8 cellular contexts compared by ENCODE assay signal in genomic region chr17:49576121-49576905, GRCh38. TPM values are rescaled to one million over a fixed set of nuclear protein-coding genes. Genes with fewer than 3 reads are reported as not detected.
DNase-seq lines count a peak whose midpoint lies in the region; ATAC-seq and TF ChIP-seq lines count a peak whose summit lies in the region.

No MANE protein-coding gene starts in this region.

- no peak overlapping the region for H3K27ac ChIP-seq in CD4-positive, alpha-beta memory T cell (ENCODE audit: low read depth, low read length)
- no peak overlapping the region; the same call in 1 of the 2 replicates for H3K27ac ChIP-seq in HUES64 (ENCODE audit: low read depth, low read length)
- peak overlapping the region; percentile 67 to 77 for H3K27ac ChIP-seq in prostate gland

- CTCF ChIA-PET in CD4-positive, alpha-beta memory T cell (lab: Charles Lee; ENCODE audit: partially characterized antibody), result interaction anchor here (0.6 to 11.9 kb wide), 6 partner anchors 9 to 420 kb away, joined by 3 to 219 read pairs (median 3); no protein-coding TSS in a partner anchor
- CTCF ChIA-PET in GM10248 (lab: Yijun Ruan, JAX), result interaction anchor here (0.8 to 20.7 kb wide), 16 partner anchors 9 to 421 kb away, joined by 3 to 880 read pairs (median 4); partner anchors contain the start of gene SLC35B1

- H3K27me3 ChIP-seq in CD4-positive, alpha-beta memory T cell (ENCODE audit: insufficient read depth, low read length), result peaks cover 18% of the 10 kb centered on the region
- H3K27me3 ChIP-seq in HUES64 (ENCODE audit: insufficient read depth, low read length) (peaks cover 26% of the 10 kb centered on the region), prostate gland (replicated peaks; ENCODE audit: insufficient read depth) (no peaks in the 10 kb centered on the region)

- POLR2A ChIA-PET in CD4-positive, alpha-beta memory T cell (lab: Charles Lee; ENCODE audit: partially characterized antibody), result interaction anchor here (1.3 to 1.5 kb wide), 2 partner anchors 131 to 164 kb away, joined by 3 to 4 read pairs; partner anchors contain the start of gene SLC35B1
- POLR2A ChIA-PET in GM10248 (lab: Yijun Ruan, JAX), result no interaction called here

- intact Hi-C loops in CD4-positive, alpha-beta memory T cell (cut with micrococcal nuclease), result no loop called here
- intact Hi-C loops in left cardiac atrium (cut with DNase I), result loop anchor here in 1 of 2 donors (5.0 kb wide), 2 partner anchors 41 to 101 kb away; partner anchors contain the start of gene SPOP
- intact Hi-C loops in prostate gland (cut with DNase I), result loop anchor here (5.0 kb wide), 1 partner anchor 41 kb away; no protein-coding TSS in a partner anchor

- peak overlapping the region in 1 of 2 donors; percentile 27 for H3K4me3 ChIP-seq in CD4-positive, alpha-beta memory T cell (ENCODE audit: low read length in 2 of 2)
- H3K4me3 ChIP-seq in HUES64 (ENCODE audit: low read length) (peak overlapping the region; percentile 83), prostate gland (peak overlapping the region; percentile 50 to 58)

- H3K4me3 Mint-ChIP-seq in CD4-positive, alpha-beta memory T cell, result peak overlapping the region; percentile 22 to 77 (median 72)
- H3K4me3 Mint-ChIP-seq in activated naive CD8-positive, alpha-beta T cell treated with anti-CD3 and anti-CD28 coated beads, Interleukin-2, amount 50 U/mL, for 24 hours, result peak overlapping the region; percentile 71

- H3K27me3 Mint-ChIP-seq in CD4-positive, alpha-beta memory T cell, result peaks cover 16 to 32% of the 10 kb centered on the region in 2 donors
- peaks cover 49% of the 10 kb centered on the region for H3K27me3 Mint-ChIP-seq in activated naive CD8-positive, alpha-beta T cell treated with anti-CD3 and anti-CD28 coated beads, Interleukin-2, amount 50 U/mL, for 24 hours

- ATAC-seq in activated naive CD8-positive, alpha-beta T cell treated with anti-CD3 and anti-CD28 coated beads, Interleukin-2, amount 50 U/mL, for 24 hours, result no peak
- ATAC-seq in left cardiac atrium, result peak; percentile 67 to 70
- ATAC-seq in GM19324 (IDR thresholded peaks at IDR 0.05; ENCODE audit: low FRiP score, unreplicated experiment), result no peak
- ATAC-seq in HG02970 (IDR thresholded peaks at IDR 0.05; ENCODE audit: low FRiP score, unreplicated experiment), result no peak

- peaks cover 2 to 15% (median 9%) of the 10 kb centered on the region in 4 donors for H3K4me1 Mint-ChIP-seq in CD4-positive, alpha-beta memory T cell
- H3K4me1 Mint-ChIP-seq in activated naive CD8-positive, alpha-beta T cell treated with anti-CD3 and anti-CD28 coated beads, Interleukin-2, amount 50 U/mL, for 24 hours, result peaks cover 22% of the 10 kb centered on the region

- H3K36me3 Mint-ChIP-seq in CD4-positive, alpha-beta memory T cell, result no peaks in the 10 kb centered on the region
- no peaks in the 10 kb centered on the region for H3K36me3 Mint-ChIP-seq in activated naive CD8-positive, alpha-beta T cell treated with anti-CD3 and anti-CD28 coated beads, Interleukin-2, amount 50 U/mL, for 24 hours (ENCODE audit: low read depth)

- 0 out of 2 replicates have a peak overlapping the region, but pooled peaks have one; percentile 4 for H3K9ac ChIP-seq in HUES64 (ENCODE audit: low read depth, low read length)

- no peaks in the 10 kb centered on the region for H3K9me3 ChIP-seq in CD4-positive, alpha-beta memory T cell (ENCODE audit: control insufficient read depth in 1 of 2, low read length in 2 of 2)
- no peaks in the 10 kb centered on the region for H3K9me3 ChIP-seq in HUES64 (ENCODE audit: insufficient read depth, low read depth, low read length)
- H3K9me3 ChIP-seq in prostate gland, result no peaks in the 10 kb centered on the region

- WGBS in HUES64, result under 1% methylated on average over 54 of the region's 62 CpGs
- under 1% methylated on average over 55 of the region's 62 CpGs for WGBS in prostate gland

- TF ChIP-seq CTCF in prostate gland (IDR thresholded peaks at IDR 0.05) (no peak), GM10248 (IDR thresholded peaks at IDR 0.05; ENCODE audit: control extremely low read depth, extremely low read depth, low read depth, missing control alignments) (no peak)

- H3K9me3 Mint-ChIP-seq in CD4-positive, alpha-beta memory T cell, result no peaks in the 10 kb centered on the region
- no peaks in the 10 kb centered on the region for H3K9me3 Mint-ChIP-seq in activated naive CD8-positive, alpha-beta T cell treated with anti-CD3 and anti-CD28 coated beads, Interleukin-2, amount 50 U/mL, for 24 hours

- H3K27ac Mint-ChIP-seq in CD4-positive, alpha-beta memory T cell, result no peak overlapping the region
- no peak overlapping the region for H3K27ac Mint-ChIP-seq in activated naive CD8-positive, alpha-beta T cell treated with anti-CD3 and anti-CD28 coated beads, Interleukin-2, amount 50 U/mL, for 24 hours

- DNase-seq in CD4-positive, alpha-beta memory T cell, result no peak
- DNase-seq in activated naive CD8-positive, alpha-beta T cell treated with anti-CD3 and anti-CD28 coated beads, Interleukin-2, amount 50 U/mL, for 24 hours, result no peak
- peak; percentile 54 for DNase-seq in left cardiac atrium
- no peak for DNase-seq in prostate gland (ENCODE audit: low spot score)
- DNase-seq in GM10248 (ENCODE audit: extremely low spot score), result no peak

- H3K36me3 ChIP-seq in CD4-positive, alpha-beta memory T cell (ENCODE audit: insufficient read depth, low read length), result no peaks in the 10 kb centered on the region
- H3K36me3 ChIP-seq in HUES64 (ENCODE audit: insufficient read depth, low read length) (no peaks in the 10 kb centered on the region), prostate gland (no peaks in the 10 kb centered on the region)

- peaks cover 17% of the 10 kb centered on the region for H3K4me1 ChIP-seq in CD4-positive, alpha-beta memory T cell (ENCODE audit: insufficient read depth, low read length)
- peaks cover 5% of the 10 kb centered on the region for H3K4me1 ChIP-seq in HUES64 (ENCODE audit: insufficient read depth, low read length)
- H3K4me1 ChIP-seq in prostate gland (replicated peaks), result no peaks in the 10 kb centered on the region

- no peak for TF ChIP-seq POLR2A in prostate gland (IDR thresholded peaks at IDR 0.05)

RNA-seq across cellular contexts. Expression of gene NXPH3, which starts 0.6 kb away (rescaled TPM):
- not detected for total RNA-seq in CD4-positive, alpha-beta memory T cell
- polyA plus RNA-seq in CD4-positive, alpha-beta memory T cell, result not detected
- polyA plus RNA-seq in HUES64 (2013, experiment 1 of 2), result 1.6 TPM
- polyA plus RNA-seq in HUES64 (2013, experiment 2 of 2), result 1.7 TPM
- total RNA-seq in left cardiac atrium, result 1 to 10 TPM; 3.6 to 6.5 TPM
- 10 to 100 TPM in 1 of 2 donors, 1 to 10 TPM in 1; 4.7 to 15.5 TPM for total RNA-seq in prostate gland

Comparison
In these comparisons a context has a peak if more than half of its experiments do, and no peak if none do; other contexts are left out.
1. H3K27ac ChIP-seq: peak in prostate gland (2 of 2); none in CD4-positive, alpha-beta memory T cell (single experiment) and HUES64 (single experiment).
2. ATAC-seq: peak in left cardiac atrium (2 of 2); none in activated naive CD8-positive, alpha-beta T cell treated with anti-CD3 and anti-CD28 coated beads, Interleukin-2, amount 50 U/mL, for 24 hours (single experiment), GM19324 (single experiment) and HG02970 (single experiment).
3. RNA of gene NXPH3, which starts 0.6 kb away (total RNA-seq): 4.7 to 15.5 TPM in prostate gland and 3.6 to 6.5 TPM in left cardiac atrium; not detected in CD4-positive, alpha-beta memory T cell; every median in the first group is over 4 times any median in the second.